In genomic region chrX:154020500-154021115, GRCh38 we compare ENCODE assay signal across 8 cellular contexts. TPM values are rescaled to one million over a fixed set of nuclear protein-coding genes. Genes with fewer than 3 reads are reported as not detected.
DNase-seq lines count a peak whose midpoint lies in the region; ATAC-seq, FAIRE-seq and TF ChIP-seq lines count a peak whose summit lies in the region.

No MANE protein-coding gene starts in this region.

- peaks cover 10% of the 10 kb centered on the region for H3K4me1 Mint-ChIP-seq in endothelial cell (ENCODE audit: unreplicated experiment)

- POLR2A ChIA-PET in RWPE1 (lab: Yijun Ruan, JAX; ENCODE audit: low non-redundant PET): interaction anchor here (1.0 kb wide), 1 partner anchor 48 kb away, joined by 3 read pairs; the partner anchor contains the start of gene TMEM187

- peaks cover 3% of the 10 kb centered on the region for H3K27me3 Mint-ChIP-seq in endothelial cell (ENCODE audit: unreplicated experiment)

- H3K36me3 ChIP-seq in pancreas: no peaks in the 10 kb centered on the region

- WGBS in pancreas, 2 donors: 38 to 58% methylated on average over 12 of the region's 12 CpGs

- peak in 2 of 4 donors; percentile 7 to 12 for ATAC-seq in pancreas
- ATAC-seq in HG03439 (IDR thresholded peaks at IDR 0.05; ENCODE audit: unreplicated experiment): no peak
- no peak for ATAC-seq in GM18502 (IDR thresholded peaks at IDR 0.05; ENCODE audit: poor library complexity, unreplicated experiment)
- no peak for ATAC-seq in GM21526 (IDR thresholded peaks at IDR 0.05; ENCODE audit: low FRiP score, unreplicated experiment)

- H3K9me3 ChIP-seq in pancreas: no peaks in the 10 kb centered on the region

- peak overlapping the region in 3 of 4 donors; percentile 16 to 53 (median 51) for H3K4me3 ChIP-seq in pancreas

- H3K27ac ChIP-seq in RWPE1 (peak overlapping the region; percentile 89), pancreas (peak overlapping the region; percentile 46 to 86 (median 72))

- CTCF ChIA-PET in RWPE1 (lab: Yijun Ruan, JAX): interaction anchor here (0.6 to 0.8 kb wide), 2 partner anchors 21 to 544 kb away, joined by 3 to 4 read pairs; no protein-coding TSS in a partner anchor

- DNase-seq in GM18507 (ENCODE audit: extremely low spot score, insufficient read length, low read depth) (no peak), RWPE1 (ENCODE audit: low spot score) (no peak), endothelial cell (ENCODE audit: low spot score) (no peak), pancreas (no peak)
- no peak for DNase-seq in stimulated activated CD4-positive, alpha-beta T cell treated with anti-CD3 and anti-CD28 coated beads, Interleukin-15, amount 100 ng/mL, for 24 hours

- H3K27ac Mint-ChIP-seq in endothelial cell (ENCODE audit: unreplicated experiment): peak overlapping the region; percentile 74

- FAIRE-seq in GM18507 (lab: Jason Lieb, UNC) (peak; percentile 64), pancreas (lab: Jason Lieb, UNC) (no peak)

- no peaks in the 10 kb centered on the region for H3K9me3 Mint-ChIP-seq in endothelial cell (ENCODE audit: unreplicated experiment)

- peak overlapping the region; percentile 69 for H3K4me3 Mint-ChIP-seq in endothelial cell (ENCODE audit: unreplicated experiment)

- TF ChIP-seq CTCF in RWPE1 (conservative IDR thresholded peaks at IDR 0.05; ENCODE audit: low read depth) (no peak), endothelial cell (IDR thresholded peaks at IDR 0.05; ENCODE audit: unreplicated experiment) (no peak), pancreas (IDR thresholded peaks at IDR 0.05) (no peak)

- H3K4me1 ChIP-seq in pancreas: no peaks in the 10 kb centered on the region

- peaks cover 10% of the 10 kb centered on the region for H3K36me3 Mint-ChIP-seq in endothelial cell (ENCODE audit: low read depth, unreplicated experiment)

- peaks cover 0 to 1% (median 0%) of the 10 kb centered on the region in 4 donors for H3K27me3 ChIP-seq in pancreas

- intact Hi-C loops in pancreas (cut with DNase I): no loop called here

RNA-seq across cellular contexts. Expression of gene IRAK1, which starts 0.9 kb away (rescaled TPM):
- total RNA-seq in endothelial cell (ENCODE audit: unreplicated experiment) (89.9 TPM), pancreas (100 to 1,000 TPM in 1 of 6 donors, 10 to 100 TPM in 5; 44.5 to 103 (median 64.6) TPM)
- polyA plus RNA-seq in pancreas: 10 to 100 TPM; 35.8 to 48.9 TPM

RNA-seq across cellular contexts. Expression of gene TMEM187, which starts 48.1 kb away (rescaled TPM):
- total RNA-seq in endothelial cell (ENCODE audit: unreplicated experiment) (12.0 TPM), pancreas (10 to 100 TPM in 2 of 6 donors, 1 to 10 TPM in 4; 5.7 to 12.4 (median 9.1) TPM)
- 1 to 10 TPM; 5.2 to 7.8 TPM for polyA plus RNA-seq in pancreas

RNA-seq across cellular contexts. Expression of gene HCFC1, which starts 49.0 kb away (rescaled TPM):
- total RNA-seq in endothelial cell (ENCODE audit: unreplicated experiment) (74.6 TPM), pancreas (10 to 100 TPM; 10.4 to 28.4 (median 17.0) TPM)
- 10 to 100 TPM; 15.7 to 17.1 TPM for polyA plus RNA-seq in pancreas
